Comparison of ENCODE assay signal across 1 cellular context in genomic region chr11:118673361-118674093, GRCh38.
A peak's percentile ranks its signal among the peaks of the same experiment; 100 is the strongest.
TF ChIP-seq lines count a peak whose summit lies in the region.

No MANE protein-coding gene starts in this region.

TF ChIP-seq in HepG2, 621 proteins besides CTCF, POLR2A, EP300 and RAD21 (continued from another document and continues in another):
- TF ChIP-seq ZUFSP (CRISPR knock-in tag; IDR thresholded peaks at IDR 0.05; ENCODE audit: borderline replicate concordance) = no peak
- peak; percentile 13 for TF ChIP-seq XRCC5 (optimal IDR thresholded peaks at IDR 0.05; ENCODE audit: low read length)
- TF ChIP-seq WIZ (CRISPR knock-in tag; IDR thresholded peaks at IDR 0.05) = 0 out of 2 replicates have a peak, but pooled peaks have one; percentile 0
- no peak for TF ChIP-seq ZNF709 (CRISPR knock-in tag; IDR thresholded peaks at IDR 0.05)
- no peak for TF ChIP-seq MLLT10 (CRISPR knock-in tag; IDR thresholded peaks at IDR 0.05)
- no peak for TF ChIP-seq ZNF451 (CRISPR knock-in tag; IDR thresholded peaks at IDR 0.05)
- TF ChIP-seq PHB2 (IDR thresholded peaks at IDR 0.05; ENCODE audit: partially characterized antibody) = no peak
- no peak for TF ChIP-seq TSC22D2 (CRISPR knock-in tag; IDR thresholded peaks at IDR 0.05; ENCODE audit: borderline replicate concordance)
- TF ChIP-seq TRAFD1 (CRISPR knock-in tag; IDR thresholded peaks at IDR 0.05; ENCODE audit: borderline replicate concordance) = no peak
- peak; percentile 71 for TF ChIP-seq CEBPB (IDR thresholded peaks at IDR 0.05; ENCODE audit: borderline replicate concordance, low read depth, low read length)
- 0 out of 2 replicates have a peak, but pooled peaks have one; percentile 45 for TF ChIP-seq ZBTB20 (CRISPR knock-in tag; IDR thresholded peaks at IDR 0.05; ENCODE audit: borderline replicate concordance, low read depth)
- TF ChIP-seq HNRNPH1 (optimal IDR thresholded peaks at IDR 0.05; ENCODE audit: low read depth, low read length) = no peak
- TF ChIP-seq ZHX2 (IDR thresholded peaks at IDR 0.05; ENCODE audit: low read depth) = no peak
- TF ChIP-seq ZHX2 (CRISPR knock-in tag; IDR thresholded peaks at IDR 0.05; ENCODE audit: borderline replicate concordance) = no peak
- TF ChIP-seq RBFOX2 (IDR thresholded peaks at IDR 0.05; ENCODE audit: low read depth, low read length) = no peak
- no peak for TF ChIP-seq IRF9 (CRISPR knock-in tag; IDR thresholded peaks at IDR 0.05; ENCODE audit: borderline replicate concordance)
- TF ChIP-seq IKZF1 (IDR thresholded peaks at IDR 0.05) = no peak
- TF ChIP-seq AFF4 (CRISPR knock-in tag; IDR thresholded peaks at IDR 0.05) = no peak
- no peak for TF ChIP-seq TFDP2 (CRISPR knock-in tag; IDR thresholded peaks at IDR 0.05)
- TF ChIP-seq ETS1 (CRISPR knock-in tag; IDR thresholded peaks at IDR 0.05) = no peak
- no peak for TF ChIP-seq FIP1L1 (IDR thresholded peaks at IDR 0.05; ENCODE audit: borderline replicate concordance, insufficient read depth, low read depth, low read length)
- TF ChIP-seq MXI1 (IDR thresholded peaks at IDR 0.05; ENCODE audit: borderline replicate concordance, low read depth, low read length) = no peak
- TF ChIP-seq DNMT3B (CRISPR knock-in tag; conservative IDR thresholded peaks at IDR 0.05) = no peak
- 0 out of 2 replicates have a peak, but pooled peaks have one; percentile 32 for TF ChIP-seq HINFP (CRISPR knock-in tag; IDR thresholded peaks at IDR 0.05; ENCODE audit: low read depth)
- no peak for TF ChIP-seq UBTF (CRISPR knock-in tag; IDR thresholded peaks at IDR 0.05)
- no peak for TF ChIP-seq ZBTB7A (CRISPR knock-in tag; IDR thresholded peaks at IDR 0.05)
